In genomic region chr9:114037961-114038723, GRCh38 we compare ENCODE assay signal across 13 cellular contexts. TPM values are rescaled to one million over a fixed set of nuclear protein-coding genes. Genes with fewer than 3 reads are reported as not detected.
A peak's percentile ranks its signal among the peaks of the same experiment; 100 is the strongest.
DNase-seq lines count a peak whose midpoint lies in the region; ATAC-seq, FAIRE-seq and TF ChIP-seq lines count a peak whose summit lies in the region.
"Had no signal": no experiment of that assay in that cellular context is flagged by ENCODE, and none has a peak within 500 bp of the region (broad histone marks: within the 10 kb centered on the region; RNA-seq: fewer than 3 reads in every experiment).

No MANE protein-coding gene starts in this region.

- H2AK5ac ChIP-seq in mesenchymal stem cell (ENCODE audit: low read length, severe bottlenecking) = no peak overlapping the region

- peaks cover 4% of the 10 kb centered on the region for H3K79me1 ChIP-seq in mesenchymal stem cell (replicated peaks; ENCODE audit: low read length, poor library complexity, severe bottlenecking)

- no peaks in the 10 kb centered on the region for H3K27me3 Mint-ChIP-seq in type B pancreatic cell
- no peaks in the 10 kb centered on the region for H3K27me3 Mint-ChIP-seq in CD4-positive, alpha-beta T cell

- CTCF ChIA-PET in CD4-positive, alpha-beta T cell (lab: Charles Lee) = no interaction called here

- no peak overlapping the region for H3K4ac ChIP-seq in mesenchymal stem cell (ENCODE audit: low read depth in 1 of 2, low read length in 2 of 2)

- peaks cover 10% of the 10 kb centered on the region for H3K9me3 ChIP-seq in mesenchymal stem cell (ENCODE audit: control insufficient read depth, low read length)
- H3K9me3 ChIP-seq in CD4-positive, alpha-beta T cell (ENCODE audit: control insufficient read depth, low read length) = no peaks in the 10 kb centered on the region
- H3K9me3 ChIP-seq: thoracic aorta had no signal

- FAIRE-seq in bronchial epithelial cell (lab: Jason Lieb, UNC) = peak; percentile 79

- H3K27ac ChIP-seq in mesenchymal stem cell (ENCODE audit: low read length, poor library complexity, severe bottlenecking) = peak overlapping the region; percentile 4
- H3K27ac ChIP-seq in CD4-positive, alpha-beta T cell (ENCODE audit: low read depth, low read length) = no peak overlapping the region
- H3K27ac ChIP-seq: thoracic aorta had no signal

- H3K36me3 Mint-ChIP-seq in type B pancreatic cell = peaks cover 23% of the 10 kb centered on the region
- H3K36me3 Mint-ChIP-seq in CD4-positive, alpha-beta T cell (ENCODE audit: low read depth) = no peaks in the 10 kb centered on the region
- H3K36me3 Mint-ChIP-seq: activated naive CD8-positive, alpha-beta T cell treated with anti-CD3 and anti-CD28 coated beads, Interleukin-2, amount 10 ng/mL, durations not matched to agents 7 days and 5 days had no signal

- H3K4me1 ChIP-seq in mesenchymal stem cell (ENCODE audit: control insufficient read depth, insufficient read depth, low read depth, low read length) = peaks cover 13% of the 10 kb centered on the region

- no peak overlapping the region for H3K23ac ChIP-seq in mesenchymal stem cell (ENCODE audit: low read length in 2 of 2)

- no peak overlapping the region for H2BK12ac ChIP-seq in mesenchymal stem cell (ENCODE audit: low read length in 2 of 2)

- POLR2A ChIA-PET in CD4-positive, alpha-beta T cell (lab: Charles Lee) = no interaction called here

- H3K9me3 Mint-ChIP-seq in type B pancreatic cell = no peaks in the 10 kb centered on the region
- no peaks in the 10 kb centered on the region for H3K9me3 Mint-ChIP-seq in CD4-positive, alpha-beta T cell
- H3K9me3 Mint-ChIP-seq: activated naive CD8-positive, alpha-beta T cell treated with anti-CD3 and anti-CD28 coated beads, Interleukin-2, amount 10 ng/mL, durations not matched to agents 7 days and 5 days had no signal

- no peak overlapping the region for H2BK15ac ChIP-seq in mesenchymal stem cell (ENCODE audit: low read depth, poor library complexity, severe bottlenecking)

- no peaks in the 10 kb centered on the region for H3K27me3 ChIP-seq in bronchial epithelial cell (ENCODE audit: control insufficient read depth, insufficient read depth, low read length)
- no peaks in the 10 kb centered on the region for H3K27me3 ChIP-seq in mesenchymal stem cell (ENCODE audit: control insufficient read depth in 1 of 2, insufficient read depth in 1 of 2, low read length in 2 of 2)
- no peaks in the 10 kb centered on the region for H3K27me3 ChIP-seq in CD4-positive, alpha-beta T cell (ENCODE audit: control insufficient read depth, insufficient read depth, low read length)

- no peak overlapping the region for H3K4me2 ChIP-seq in mesenchymal stem cell (ENCODE audit: low read length, poor library complexity, severe bottlenecking)

- ATAC-seq in CD4-positive, alpha-beta T cell (ENCODE audit: poor library complexity) = no peak

- H3K14ac ChIP-seq in mesenchymal stem cell (ENCODE audit: low read length in 2 of 2) = no peak overlapping the region

- no peak overlapping the region for H3K9ac ChIP-seq in mesenchymal stem cell (ENCODE audit: low read length)

- no peak overlapping the region for H3K4me3 Mint-ChIP-seq in type B pancreatic cell
- H3K4me3 Mint-ChIP-seq in CD4-positive, alpha-beta T cell = no peak overlapping the region
- H3K4me3 Mint-ChIP-seq: activated naive CD8-positive, alpha-beta T cell treated with anti-CD3 and anti-CD28 coated beads, Interleukin-2, amount 10 ng/mL, durations not matched to agents 7 days and 5 days had no signal

- H4K91ac ChIP-seq in mesenchymal stem cell (ENCODE audit: low read length) = no peak overlapping the region

- H3K4me3 ChIP-seq in bronchial epithelial cell (ENCODE audit: low read depth, low read length) (no peak overlapping the region), mesenchymal stem cell (ENCODE audit: insufficient read depth in 1 of 2, low read depth in 1 of 2, low read length in 2 of 2) (no peak overlapping the region)
- H3K4me3 ChIP-seq: thoracic aorta had no signal

- no peaks in the 10 kb centered on the region for H3K4me1 Mint-ChIP-seq in type B pancreatic cell (ENCODE audit: unreplicated experiment)
- no peaks in the 10 kb centered on the region for H3K4me1 Mint-ChIP-seq in CD4-positive, alpha-beta T cell (ENCODE audit: low read depth)
- H3K4me1 Mint-ChIP-seq: activated naive CD8-positive, alpha-beta T cell treated with anti-CD3 and anti-CD28 coated beads, Interleukin-2, amount 10 ng/mL, durations not matched to agents 7 days and 5 days had no signal

- DNase-seq in activated CD8-positive, alpha-beta memory T cell treated with anti-CD3 and anti-CD28 coated beads, Interleukin-2, amount 50 U/mL, for 48 hours = peak; percentile 20
- DNase-seq in activated CD8-positive, alpha-beta memory T cell treated with anti-CD3 and anti-CD28 coated beads for 24 hours = no peak
- DNase-seq in bronchial epithelial cell (ENCODE audit: low read depth) (no peak), mesenchymal stem cell (no peak), type B pancreatic cell (ENCODE audit: extremely low spot score, unreplicated experiment) (peak; percentile 54), NAMALWA (ENCODE audit: low spot score) (no peak), SW480 (ENCODE audit: low spot score) (no peak)
- DNase-seq in CD4-positive, alpha-beta T cell = no peak
- DNase-seq: activated CD4-positive, alpha-beta T cell treated with anti-CD3 and anti-CD28 coated beads for 48 hours; activated naive CD8-positive, alpha-beta T cell treated with anti-CD3 and anti-CD28 coated beads, Interleukin-2, amount 10 ng/mL, durations not matched to agents 7 days and 5 days; mammary epithelial cell had no signal

- no peak overlapping the region for H3K27ac Mint-ChIP-seq in type B pancreatic cell
- H3K27ac Mint-ChIP-seq in CD4-positive, alpha-beta T cell = no peak overlapping the region
- H3K27ac Mint-ChIP-seq: activated naive CD8-positive, alpha-beta T cell treated with anti-CD3 and anti-CD28 coated beads, Interleukin-2, amount 10 ng/mL, durations not matched to agents 7 days and 5 days had no signal

- no peak overlapping the region for H2BK120ac ChIP-seq in mesenchymal stem cell (ENCODE audit: low read depth, low read length)

- intact Hi-C loops in CD4-positive, alpha-beta T cell (cut with DNase I, micrococcal nuclease) = no loop called here

- WGBS in mesenchymal stem cell = 86% methylated on average over 19 of the region's 19 CpGs

- H3K36me3 ChIP-seq in bronchial epithelial cell (ENCODE audit: control insufficient read depth, insufficient read depth, low read length) = peaks cover 3% of the 10 kb centered on the region
- H3K36me3 ChIP-seq in mesenchymal stem cell (ENCODE audit: control insufficient read depth in 1 of 2, insufficient read depth in 2 of 2, low read depth in 1 of 2, low read length in 2 of 2) = peaks cover 56 to 81% of the 10 kb centered on the region in 2 experiments

- no peak overlapping the region for H4K8ac ChIP-seq in mesenchymal stem cell (ENCODE audit: low read length)

- H3K18ac ChIP-seq in mesenchymal stem cell (ENCODE audit: low read depth in 1 of 2, low read length in 2 of 2) = no peak overlapping the region

- no peak overlapping the region for H2AFZ ChIP-seq in mesenchymal stem cell (ENCODE audit: low read depth, low read length)

- TF ChIP-seq CTCF in bronchial epithelial cell (IDR thresholded peaks at IDR 0.05; ENCODE audit: insufficient read depth, low read length, severe bottlenecking) = no peak
- TF ChIP-seq CTCF in type B pancreatic cell (conservative IDR thresholded peaks at IDR 0.05) = no peak
- no peak for TF ChIP-seq CTCF in CD4-positive, alpha-beta T cell (IDR thresholded peaks at IDR 0.05)

- no peak overlapping the region for H2BK5ac ChIP-seq in mesenchymal stem cell (ENCODE audit: low read depth, low read length, poor library complexity, severe bottlenecking)

RNA-seq across cellular contexts. Expression of gene AMBP, which starts 40.0 kb away (rescaled TPM):
- total RNA-seq in bronchial epithelial cell = not detected in 2 replicates
- 0.03 TPM for polyA plus RNA-seq in mesenchymal stem cell (2013, experiment 1 of 2)
- 0.03 TPM for polyA plus RNA-seq in mesenchymal stem cell (2013, experiment 2 of 2)
- 110 and 230 TPM in 2 replicates for total RNA-seq in type B pancreatic cell (ENCODE audit: low replicate concordance)
- not detected for total RNA-seq in CD4-positive, alpha-beta T cell
- total RNA-seq: activated naive CD8-positive, alpha-beta T cell treated with anti-CD3 and anti-CD28 coated beads, Interleukin-2, amount 10 ng/mL, durations not matched to agents 7 days and 5 days; dermis microvascular lymphatic vessel endothelial cell; mammary epithelial cell; thoracic aorta had no signal
- polyA plus RNA-seq: mammary epithelial cell had no signal

Comparison
In these comparisons a context has a peak if more than half of its experiments do, and no peak if none do; other contexts are left out.
1. DNase-seq: peak in activated CD8-positive, alpha-beta memory T cell treated with anti-CD3 and anti-CD28 coated beads, Interleukin-2, amount 50 U/mL, for 48 hours (single experiment) and type B pancreatic cell (single experiment); none in activated CD8-positive, alpha-beta memory T cell treated with anti-CD3 and anti-CD28 coated beads for 24 hours (single experiment), bronchial epithelial cell (single experiment), mesenchymal stem cell (single experiment), CD4-positive, alpha-beta T cell (0 of 10), NAMALWA (single experiment) and SW480 (single experiment).
2. RNA of gene AMBP, which starts 40.0 kb away (total RNA-seq): 110 to 230 TPM in type B pancreatic cell; not detected in bronchial epithelial cell and not detected in CD4-positive, alpha-beta T cell; every median in the first group is over 100 times any median in the second.